2 cellular contexts compared by ENCODE assay signal in the genomic region with DNA sequence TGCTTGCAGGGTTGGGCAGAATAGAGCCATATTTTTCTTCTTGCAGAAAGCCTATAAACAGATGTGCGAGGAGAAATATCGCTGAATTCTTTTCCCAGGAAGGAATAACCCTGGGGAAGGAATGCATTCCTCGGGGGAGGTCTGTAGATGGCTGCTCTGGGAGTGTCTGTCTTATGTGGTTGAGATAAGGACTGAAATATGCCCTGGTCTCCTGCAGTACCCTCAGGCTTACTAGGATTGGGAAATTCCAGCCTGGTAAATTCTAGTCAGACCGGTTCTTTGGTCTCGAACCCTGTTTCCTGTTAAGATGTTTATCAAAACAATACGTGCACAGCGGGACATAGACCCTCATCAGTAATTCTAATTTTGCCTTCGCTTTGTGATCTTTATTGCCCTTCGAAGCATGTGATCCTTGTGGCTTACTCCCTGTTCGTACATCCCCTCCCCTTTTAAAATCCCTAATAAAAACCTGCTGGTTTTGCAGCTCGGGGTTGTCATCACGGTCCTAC.
TF ChIP-seq lines count a peak whose summit lies in the region.

No MANE protein-coding gene starts in this region.

TF ChIP-seq in GM23338, 12 proteins besides CTCF, POLR2A, EP300 and RAD21:
- 0 out of 2 replicates have a peak, but pooled peaks have one; percentile 16 for TF ChIP-seq ZNF331 (CRISPR knock-in tag; IDR thresholded peaks at IDR 0.05; ENCODE audit: low read depth)

TF ChIP-seq in K562, 482 proteins besides CTCF, POLR2A, EP300 and RAD21:
- TF ChIP-seq CBX3 (IDR thresholded peaks at IDR 0.05; ENCODE audit: borderline replicate concordance in 1 of 2, low read length in 2 of 2) = 0 out of 3 replicates have a peak, but pooled peaks of 1 of the 2 experiments have one; percentile 36
- TF ChIP-seq TRIM28 (IDR thresholded peaks at IDR 0.05) = 0 out of 2 replicates have a peak, but pooled peaks have one; percentile 61
- peak in 1 of 2 experiments; percentile 45; a peak in 1 of 4 replicates for TF ChIP-seq TRIM24 (IDR thresholded peaks at IDR 0.05)
